ENCODE assay signal across 21 cellular contexts in genomic region chr7:93453264-93453663, GRCh38.
"Had no signal": no experiment of that assay in that cellular context is flagged by ENCODE, and none has a peak within 500 bp of the region (broad histone marks: within the 10 kb centered on the region; RNA-seq: fewer than 3 reads in every experiment).

No MANE protein-coding gene starts in this region.

- DNase-seq: IMR-90; Kasumi-1; MV-4-11; NCI-H1048; NCI-H1105; NCI-H1436 treated with DMSO at 0.1 percent for 48 hours; NCI-H1694; NCI-H187 treated with DMSO at 0.1 percent for 48 hours; NCI-H2081; NCI-H2107; NCI-H2227 treated with DMSO at 0.1 percent for 48 hours; NCI-H510A; NCI-H524 treated with DMSO at 0.1 percent for 48 hours; NCI-H69; NCI-H774; NK-92 treated with Interleukin-12 subunit alpha and Interleukin-12 subunit beta, amount 100 ng/mL, for 24 hours; SHP77 had no signal

- H3K27ac ChIP-seq: KMS-11, RWPE1 had no signal

- H3K4me2 ChIP-seq: KMS-11 had no signal

- ATAC-seq: HepG2, SK-N-SH treated with all-trans-retinoic acid at 6 μM for 48 hours had no signal
